In genomic region chr14:75064205-75064567, GRCh38 we compare ENCODE assay signal across 1 cellular context.
TF ChIP-seq lines count a peak whose summit lies in the region.

No MANE protein-coding gene starts in this region.

TF ChIP-seq in WTC11, 78 proteins besides CTCF, POLR2A, EP300 and RAD21:
- TF ChIP-seq ATF6 (CRISPR knock-in tag; IDR thresholded peaks at IDR 0.05) (no peak), E2F5 (CRISPR knock-in tag; IDR thresholded peaks at IDR 0.05) (no peak), FOXP1 (CRISPR knock-in tag; IDR thresholded peaks at IDR 0.05; ENCODE audit: borderline replicate concordance) (no peak), GRHL2 (CRISPR knock-in tag; IDR thresholded peaks at IDR 0.05; ENCODE audit: insufficient replicate concordance, severe bottlenecking) (no peak), FOXJ3 (CRISPR knock-in tag; IDR thresholded peaks at IDR 0.05; ENCODE audit: borderline replicate concordance) (no peak), SMAD4 (CRISPR knock-in tag; IDR thresholded peaks at IDR 0.05) (no peak), NR3C1 (CRISPR knock-in tag; conservative IDR thresholded peaks at IDR 0.05; ENCODE audit: low read depth) (no peak), ARID4B (CRISPR knock-in tag; IDR thresholded peaks at IDR 0.05; ENCODE audit: borderline replicate concordance) (no peak), ZBTB43 (CRISPR knock-in tag; IDR thresholded peaks at IDR 0.05) (no peak), SMAD3 (CRISPR knock-in tag; IDR thresholded peaks at IDR 0.05; ENCODE audit: borderline replicate concordance) (no peak), ZNF281 (CRISPR knock-in tag; IDR thresholded peaks at IDR 0.05) (no peak), ATF3 (CRISPR knock-in tag; conservative IDR thresholded peaks at IDR 0.05) (no peak), ELF4 (CRISPR knock-in tag; IDR thresholded peaks at IDR 0.05; ENCODE audit: low read depth) (no peak), TEAD1 (CRISPR knock-in tag; IDR thresholded peaks at IDR 0.05) (no peak)
